1 cellular context compared by ENCODE assay signal in genomic region chr10:22824520-22824919, GRCh38.
TF ChIP-seq lines count a peak whose summit lies in the region.

No MANE protein-coding gene starts in this region.

TF ChIP-seq in endothelial cell of umbilical vein, 7 proteins besides CTCF, POLR2A, EP300 and RAD21 (continued from another document):
- TF ChIP-seq MAX (IDR thresholded peaks at IDR 0.05; ENCODE audit: insufficient read depth, insufficient read length) = no peak
- TF ChIP-seq MYC (IDR thresholded peaks at IDR 0.05; ENCODE audit: low read depth, low read length) = no peak
- TF ChIP-seq FOS (IDR thresholded peaks at IDR 0.05; ENCODE audit: borderline replicate concordance, insufficient read depth, low read length) = no peak
